In the genomic region with DNA sequence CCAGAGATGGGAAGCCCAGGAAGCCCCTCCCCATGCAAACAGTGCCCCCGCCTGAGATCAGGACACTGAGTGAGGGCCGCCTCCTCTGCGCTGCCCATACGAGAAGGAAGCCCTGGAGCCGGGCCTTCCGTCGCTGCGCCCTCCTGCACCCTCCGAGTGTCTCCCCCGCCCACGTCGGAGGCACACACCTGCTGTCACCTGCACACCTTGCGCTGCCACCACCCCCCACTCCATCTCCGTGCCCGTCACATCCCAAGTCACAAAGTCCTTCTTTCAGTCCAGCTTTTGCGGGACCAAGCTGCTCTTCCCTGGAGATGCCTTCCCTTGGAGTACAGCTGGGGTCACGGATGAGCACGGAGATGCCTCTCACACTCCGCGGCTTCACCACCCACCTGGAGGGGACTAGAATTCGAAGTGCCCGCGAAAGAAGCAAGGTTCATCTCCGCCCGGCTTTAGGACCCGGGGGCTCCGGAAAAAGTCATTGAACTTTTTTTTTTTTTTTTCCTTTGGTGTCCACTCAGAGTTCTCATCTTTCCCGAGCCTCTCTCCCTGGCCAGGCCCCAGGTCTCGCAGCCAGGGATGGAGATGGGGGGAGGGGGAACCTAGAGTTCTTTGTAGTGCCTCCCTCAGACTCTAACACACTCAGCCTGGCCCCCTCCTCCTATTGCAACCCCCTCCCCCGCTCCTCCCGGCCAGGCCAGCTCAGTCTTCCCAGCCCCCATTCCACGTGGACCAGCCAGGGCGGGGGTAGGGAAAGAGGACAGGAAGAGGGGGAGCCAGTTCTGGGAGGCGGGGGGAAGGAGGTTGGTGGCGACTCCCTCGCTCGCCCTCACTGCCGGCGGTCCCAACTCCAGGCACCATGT, we compare ENCODE assay signal across 8 cellular contexts.
DNase-seq lines count a peak whose midpoint lies in the region; ATAC-seq and TF ChIP-seq lines count a peak whose summit lies in the region.

A gene with protein sequence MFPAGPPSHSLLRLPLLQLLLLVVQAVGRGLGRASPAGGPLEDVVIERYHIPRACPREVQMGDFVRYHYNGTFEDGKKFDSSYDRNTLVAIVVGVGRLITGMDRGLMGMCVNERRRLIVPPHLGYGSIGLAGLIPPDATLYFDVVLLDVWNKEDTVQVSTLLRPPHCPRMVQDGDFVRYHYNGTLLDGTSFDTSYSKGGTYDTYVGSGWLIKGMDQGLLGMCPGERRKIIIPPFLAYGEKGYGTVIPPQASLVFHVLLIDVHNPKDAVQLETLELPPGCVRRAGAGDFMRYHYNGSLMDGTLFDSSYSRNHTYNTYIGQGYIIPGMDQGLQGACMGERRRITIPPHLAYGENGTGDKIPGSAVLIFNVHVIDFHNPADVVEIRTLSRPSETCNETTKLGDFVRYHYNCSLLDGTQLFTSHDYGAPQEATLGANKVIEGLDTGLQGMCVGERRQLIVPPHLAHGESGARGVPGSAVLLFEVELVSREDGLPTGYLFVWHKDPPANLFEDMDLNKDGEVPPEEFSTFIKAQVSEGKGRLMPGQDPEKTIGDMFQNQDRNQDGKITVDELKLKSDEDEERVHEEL (plus strand): TSS at position 829 of the 863 bp plus-strand sequence. CDS start 31 bp downstream, at position 860.

- H3K4me3 ChIP-seq in WI38 (ENCODE audit: low read depth, low read length) = peak within 1 kb of the TSS; percentile 95

- TF ChIP-seq CTCF in WI38 (IDR thresholded peaks at IDR 0.05; ENCODE audit: low read depth, low read length) = no peak

- no peak for ATAC-seq in GM21360 (IDR thresholded peaks at IDR 0.05; ENCODE audit: unreplicated experiment)

- DNase-seq in NCI-H2081 (lab: John Stamatoyannopoulos, UW) (peak; percentile 58 to 79), NCI-H2081 treated with DMSO at 0.1 percent for 48 hours (lab: John Stamatoyannopoulos, UW) (no peak), NCI-H1105 (lab: John Stamatoyannopoulos, UW) (peak; percentile 57), dedifferentiated amniotic fluid mesenchymal stem cell (ENCODE audit: extremely low spot score) (peak; percentile 84), kidney tubule cell (ENCODE audit: low spot score) (peak; percentile 74)
- peak; percentile 41 for DNase-seq in stimulated activated CD4-positive, alpha-beta T cell treated with anti-CD3 and anti-CD28 coated beads, Interleukin-15, amount 100 ng/mL, for 24 hours
